ENCODE assay signal across 23 cellular contexts in the genomic region with DNA sequence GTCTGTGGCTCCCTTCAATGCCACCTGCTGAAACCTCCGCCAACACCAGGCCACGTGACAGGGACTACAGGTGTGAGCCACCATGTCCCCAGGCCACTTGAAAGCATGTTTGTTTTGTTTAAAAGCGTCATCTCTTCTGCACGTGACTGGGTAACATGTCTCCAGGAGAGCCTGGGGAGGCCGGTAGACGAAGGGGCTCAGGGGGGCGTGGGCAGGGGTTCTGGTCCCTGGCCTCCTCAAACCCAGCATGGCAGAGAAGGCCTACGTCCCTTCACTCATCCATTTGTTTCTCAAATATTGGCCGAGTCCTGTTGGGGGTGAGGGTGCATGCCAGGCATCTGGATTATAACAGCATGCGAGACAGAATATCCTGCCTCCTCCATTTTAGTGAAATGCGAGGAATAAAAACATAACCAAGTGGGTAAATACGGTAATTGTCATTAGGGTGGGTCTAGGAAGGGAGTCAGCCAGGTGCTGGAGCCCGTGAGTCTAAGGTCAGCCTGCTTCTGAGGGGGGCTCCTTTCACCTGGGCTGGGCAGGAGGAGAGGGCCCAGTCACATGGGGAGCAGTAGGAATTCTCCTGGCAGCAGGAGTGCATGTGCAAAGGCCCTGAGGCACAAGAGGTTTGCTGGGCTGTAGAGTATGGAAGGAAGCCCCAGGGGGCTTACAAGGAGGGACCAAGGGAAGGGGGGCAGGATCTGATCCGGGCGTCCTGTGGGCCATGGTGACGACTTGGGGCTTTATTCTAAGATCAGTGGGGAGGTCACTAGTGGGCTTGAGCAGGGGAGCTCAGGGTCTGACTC. TPM values are rescaled to one million over a fixed set of nuclear protein-coding genes. Genes with fewer than 3 reads are reported as not detected.
A peak's percentile ranks its signal among the peaks of the same experiment; 100 is the strongest.
DNase-seq lines count a peak whose midpoint lies in the region; ATAC-seq, FAIRE-seq and TF ChIP-seq lines count a peak whose summit lies in the region.
"Had no signal": no experiment of that assay in that cellular context is flagged by ENCODE, and none has a peak within 500 bp of the region (broad histone marks: within the 10 kb centered on the region; RNA-seq: fewer than 3 reads in every experiment).

No MANE protein-coding gene starts in this region.

- no peak overlapping the region for H2AK5ac ChIP-seq in H1 (ENCODE audit: low read depth, low read length)
- no peak overlapping the region for H2AK5ac ChIP-seq in mesendoderm (ENCODE audit: low read length)

- peak overlapping the region; percentile 23; the same call in 1 of the 2 replicates for H2BK20ac ChIP-seq in H1 (ENCODE audit: low read length)

- 0 out of 2 replicates have a peak overlapping the region, but pooled peaks have one; percentile 75 for H2BK12ac ChIP-seq in H1 (ENCODE audit: low read depth, low read length)

- POLR2A ChIA-PET in H1 (lab: Charles Lee; ENCODE audit: partially characterized antibody): no interaction called here

- H3K23ac ChIP-seq in H1 (ENCODE audit: insufficient read length) (no peak overlapping the region), mesendoderm (ENCODE audit: low read length) (no peak overlapping the region)

- no peak overlapping the region for H3K4me2 ChIP-seq in H1 (ENCODE audit: insufficient read depth in 1 of 2, low read depth in 2 of 2, low read length in 2 of 2)
- no peak overlapping the region for H3K4me2 ChIP-seq in mesendoderm (ENCODE audit: low read length)

- no peaks in the 10 kb centered on the region for H4K20me1 ChIP-seq in H1 (replicated peaks in 1 of 2; ENCODE audit: control insufficient read depth in 1 of 2, insufficient read depth in 2 of 2, low read length in 2 of 2)

- peak; percentile 79 for DNase-seq in DMS153 (lab: John Stamatoyannopoulos, UW)
- DNase-seq in NCI-H1105 treated with DMSO at 0.1 percent for 48 hours (lab: John Stamatoyannopoulos, UW): peak; percentile 28
- peak; percentile 67 for DNase-seq in NCI-H69 (lab: John Stamatoyannopoulos, UW)
- no peak for DNase-seq in H1 (ENCODE audit: low read depth in 1 of 2, low spot score in 2 of 2)
- no peak for DNase-seq in mesendoderm
- no peak for DNase-seq in esophagus squamous epithelium (lab: John Stamatoyannopoulos, UW)
- DNase-seq: activated CD8-positive, alpha-beta T cell treated with anti-CD3 and anti-CD28 coated beads, Interleukin-2, amount 10 ng/mL, durations not matched to agents 7 days and 5 days; activated naive CD8-positive, alpha-beta T cell treated with anti-CD3 and anti-CD28 coated beads for 36 hours; dorsolateral prefrontal cortex; erythroblast; KG1; NCI-H1694; stimulated activated CD4-positive, alpha-beta T cell treated with anti-CD3 and anti-CD28 coated beads, Interleukin-2, amount 100 ng/mL, for 48 hours; T-cell; WERI-Rb-1 had no signal

- CTCF ChIA-PET in H1 (lab: Charles Lee; ENCODE audit: partially characterized antibody): interaction anchor here (1.5 kb wide), 1 partner anchor 24 kb away, joined by 6 read pairs; no protein-coding TSS in a partner anchor

- no peak overlapping the region for H3K9ac ChIP-seq in H1 (replicated peaks in 1 of 4; ENCODE audit: extremely low read depth in 1 of 4, low read depth in 3 of 4, low read length in 3 of 4)
- no peak overlapping the region for H3K9ac ChIP-seq in mesendoderm (ENCODE audit: low read length)

- H4K5ac ChIP-seq in H1 (ENCODE audit: insufficient read length, low read depth, low read length) (no peak overlapping the region), mesendoderm (ENCODE audit: low read length) (no peak overlapping the region)

- H3K27me3 ChIP-seq in H1 (replicated peaks in 1 of 4; ENCODE audit: control insufficient read depth in 3 of 4, extremely low read depth in 1 of 4, insufficient read depth in 3 of 4, low read length in 3 of 4) (no peaks in the 10 kb centered on the region), mesendoderm (ENCODE audit: insufficient read depth, low read length, poor library complexity) (no peaks in the 10 kb centered on the region), esophagus squamous epithelium (peaks cover 0 to 40% (median 0%) of the 10 kb centered on the region in 4 donors)
- H3K27me3 ChIP-seq: dorsolateral prefrontal cortex had no signal

- H3K4ac ChIP-seq in H1 (replicated peaks; ENCODE audit: insufficient read length, low read depth, low read length) (no peak overlapping the region), mesendoderm (ENCODE audit: low read depth, low read length) (no peak overlapping the region)

- no peaks in the 10 kb centered on the region for H3K79me2 ChIP-seq in H1 (ENCODE audit: control insufficient read depth in 1 of 2, insufficient read depth in 2 of 2, low read length in 2 of 2)
- no peaks in the 10 kb centered on the region for H3K79me2 ChIP-seq in mesendoderm (ENCODE audit: control insufficient read depth, insufficient read depth, low read length)

- no peak for TF ChIP-seq EP300 in H1 (IDR thresholded peaks at IDR 0.05; ENCODE audit: borderline replicate concordance in 1 of 2, low read depth in 2 of 2, low read length in 2 of 2)

- peaks cover 0 to 11% (median 2%) of the 10 kb centered on the region in 4 experiments; a peak in 4 of 7 replicates for H3K4me1 ChIP-seq in H1 (replicated peaks in 1 of 4; ENCODE audit: control insufficient read depth in 3 of 4, insufficient read depth in 4 of 4, low read length in 3 of 4)
- H3K4me1 ChIP-seq in mesendoderm (ENCODE audit: control insufficient read depth, low read depth, low read length): peaks cover 2% of the 10 kb centered on the region
- peaks cover 16 to 46% (median 21%) of the 10 kb centered on the region in 3 donors for H3K4me1 ChIP-seq in esophagus squamous epithelium

- TF ChIP-seq POLR2A in H1 (IDR thresholded peaks at IDR 0.05; ENCODE audit: control extremely low read depth in 1 of 2, low read depth in 2 of 2, low read length in 2 of 2) (no peak), esophagus squamous epithelium (IDR thresholded peaks at IDR 0.05) (no peak)

- H3K4me3 ChIP-seq in H1 (ENCODE audit: extremely low read depth in 1 of 4, insufficient read depth in 2 of 4, low read depth in 3 of 4, low read length in 4 of 4) (no peak overlapping the region), mesendoderm (ENCODE audit: low read length) (no peak overlapping the region), esophagus squamous epithelium (no peak overlapping the region)
- H3K4me3 ChIP-seq: dorsolateral prefrontal cortex had no signal

- H3K9me3 ChIP-seq in H1 (ENCODE audit: insufficient read depth in 2 of 2, low read depth in 1 of 2, low read length in 1 of 2) (no peaks in the 10 kb centered on the region; a peak in 1 of 4 replicates), esophagus squamous epithelium (no peaks in the 10 kb centered on the region)

- H2BK120ac ChIP-seq in H1 (replicated peaks; ENCODE audit: low read depth, low read length): no peak overlapping the region
- no peak overlapping the region for H2BK120ac ChIP-seq in mesendoderm (ENCODE audit: low read depth, low read length)

- no peak for FAIRE-seq in H1 (lab: Jason Lieb, UNC)
- FAIRE-seq: bronchial epithelial cell had no signal

- TF ChIP-seq CTCF in H1 (IDR thresholded peaks at IDR 0.05; ENCODE audit: control extremely low read depth in 1 of 3, insufficient read depth in 1 of 3, low read depth in 1 of 3, low read length in 3 of 3) (no peak), esophagus squamous epithelium (IDR thresholded peaks at IDR 0.05) (no peak)

- ATAC-seq in HG03025 (IDR thresholded peaks at IDR 0.05; ENCODE audit: low FRiP score, unreplicated experiment) (no peak), GM18519 (IDR thresholded peaks at IDR 0.05; ENCODE audit: low FRiP score, unreplicated experiment) (no peak)
- ATAC-seq: activated CD8-positive, alpha-beta T cell treated with anti-CD3 and anti-CD28 coated beads, Interleukin-2, amount 10 ng/mL, durations not matched to agents 7 days and 5 days; left lobe of liver; T-cell had no signal

- H2BK15ac ChIP-seq in H1 (ENCODE audit: low read length) (no peak overlapping the region), mesendoderm (replicated peaks; ENCODE audit: low read depth) (no peak overlapping the region)

- no peak overlapping the region for H3K14ac ChIP-seq in H1 (ENCODE audit: insufficient read length)

- H3K36me3 ChIP-seq in H1 (ENCODE audit: control insufficient read depth in 2 of 4, insufficient read depth in 4 of 4, low read length in 3 of 4) (no peaks in the 10 kb centered on the region), mesendoderm (ENCODE audit: control insufficient read depth, insufficient read depth, low read length) (no peaks in the 10 kb centered on the region), esophagus squamous epithelium (no peaks in the 10 kb centered on the region)
- H3K36me3 ChIP-seq: WERI-Rb-1 had no signal

- H4K91ac ChIP-seq in H1 (replicated peaks; ENCODE audit: insufficient read length, low read length): peak overlapping the region; percentile 44

- no peak overlapping the region for H2AFZ ChIP-seq in H1 (ENCODE audit: low read length)

- H3K79me1 ChIP-seq in H1 (ENCODE audit: low read depth, low read length) (no peaks in the 10 kb centered on the region), mesendoderm (ENCODE audit: low read length) (no peaks in the 10 kb centered on the region)

- no peak for TF ChIP-seq RAD21 in H1 (IDR thresholded peaks at IDR 0.05 in 1 of 2, conservative IDR thresholded peaks at IDR 0.05 in 1 of 2; ENCODE audit: low read depth in 2 of 2, low read length in 2 of 2)

- H4K8ac ChIP-seq in H1 (ENCODE audit: extremely low read depth, insufficient read depth, low read length): no peak overlapping the region
- no peak overlapping the region for H4K8ac ChIP-seq in mesendoderm (ENCODE audit: low read depth, low read length)

- H2BK5ac ChIP-seq in H1 (ENCODE audit: low read depth, low read length) (no peak overlapping the region), mesendoderm (ENCODE audit: low read length) (no peak overlapping the region)

- intact Hi-C loops in esophagus squamous epithelium (cut with DNase I): no loop called here

- H3K27ac ChIP-seq in H1 (ENCODE audit: low read depth, low read length): no peak overlapping the region
- no peak overlapping the region for H3K27ac ChIP-seq in mesendoderm (ENCODE audit: low read depth, low read length)
- no peak overlapping the region for H3K27ac ChIP-seq in esophagus squamous epithelium
- H3K27ac ChIP-seq: WERI-Rb-1 had no signal

- 88% methylated on average over 16 of the region's 16 CpGs; no CpG with 5 or more reads in 1 of the 2 experiments for WGBS in H1 (ENCODE audit: extremely low coverage in 1 of 2, insufficient coverage in 1 of 2, insufficient read length in 1 of 2, insufficient replicate concordance in 2 of 2, low coverage in 1 of 2, low lambda C conversion rate in 2 of 2, missing lambda C conversion rate in 1 of 2), 2 experiments
- WGBS in mesendoderm (ENCODE audit: extremely low coverage, insufficient coverage, low lambda C conversion rate): no CpG with 5 or more reads among the region's 16 CpGs
- 84 to 85% methylated on average over 11 to 13 of the region's 16 CpGs for WGBS in esophagus squamous epithelium, 2 donors

- H3K56ac ChIP-seq in H1 (replicated peaks; ENCODE audit: insufficient read length, low read depth, low read length) (no peak overlapping the region), mesendoderm (ENCODE audit: low read length) (no peak overlapping the region)

- H3K18ac ChIP-seq in H1 (ENCODE audit: extremely low read depth, low read length): no peak overlapping the region
- H3K18ac ChIP-seq in mesendoderm (ENCODE audit: low read length): no peak overlapping the region

- no peaks in the 10 kb centered on the region for H3K23me2 ChIP-seq in H1 (ENCODE audit: low read depth, low read length)

RNA-seq across cellular contexts. Expression of gene CIBAR2, which starts 26.8 kb away (rescaled TPM):
- not detected in 2 replicates for total RNA-seq in H1 (2021; fragmentation: NEBNext Ultra II Directional; extraction: Animal tissue kit (Norgen Biotek cat#: 25700))
- polyA plus RNA-seq in H1 (2011; rRNA removed): 0.06 and 0.18 TPM in 2 replicates
- 0.12 TPM for polyA plus RNA-seq in H1 (2011; cell fraction: cytosol; rRNA removed)
- polyA plus RNA-seq in H1 (2011; cell fraction: nucleus; rRNA removed): 0.23 TPM
- 0.15 to 0.29 TPM in 2 of 4 replicates, not detected in the others for polyA plus RNA-seq in H1 (2012, experiment 1 of 2)
- 0.42 TPM for polyA plus RNA-seq in H1 (2012, experiment 2 of 2)
- polyA plus RNA-seq in H1 (2013, experiment 1 of 2): 0.06 TPM
- 0.02 TPM for polyA plus RNA-seq in H1 (2013, experiment 2 of 2)
- polyA minus RNA-seq in H1 (2011; rRNA and poly(A)+ RNA removed): 0.17 TPM in 1 of 2 replicates, not detected in the other
- not detected for polyA minus RNA-seq in H1 (2011; cell fraction: cytosol; rRNA and poly(A)+ RNA removed)
- polyA minus RNA-seq in H1 (2011; cell fraction: nucleus; rRNA and poly(A)+ RNA removed): not detected
- 0.07 TPM for polyA plus RNA-seq in mesendoderm (2013, experiment 1 of 2)
- polyA plus RNA-seq in mesendoderm (2013, experiment 2 of 2): not detected
- total RNA-seq in esophagus squamous epithelium: not detected
- total RNA-seq: activated CD8-positive, alpha-beta T cell treated with anti-CD3 and anti-CD28 coated beads, Interleukin-2, amount 10 ng/mL, durations not matched to agents 7 days and 5 days; activated naive CD8-positive, alpha-beta T cell treated with anti-CD3 and anti-CD28 coated beads for 36 hours; bronchial epithelial cell; left lobe of liver; mucosa of gallbladder; osteocyte; skeletal muscle tissue; subcutaneous adipose tissue; T-cell had no signal

Comparison
In these comparisons a context has a peak if more than half of its experiments do, and no peak if none do; other contexts are left out.
1. DNase-seq: peak in DMS153 (single experiment), NCI-H1105 treated with DMSO at 0.1 percent for 48 hours (single experiment) and NCI-H69 (single experiment); none in H1 (0 of 2), mesendoderm (single experiment) and esophagus squamous epithelium (single experiment).